Comparison of ENCODE assay signal across 11 cellular contexts in the genomic region with DNA sequence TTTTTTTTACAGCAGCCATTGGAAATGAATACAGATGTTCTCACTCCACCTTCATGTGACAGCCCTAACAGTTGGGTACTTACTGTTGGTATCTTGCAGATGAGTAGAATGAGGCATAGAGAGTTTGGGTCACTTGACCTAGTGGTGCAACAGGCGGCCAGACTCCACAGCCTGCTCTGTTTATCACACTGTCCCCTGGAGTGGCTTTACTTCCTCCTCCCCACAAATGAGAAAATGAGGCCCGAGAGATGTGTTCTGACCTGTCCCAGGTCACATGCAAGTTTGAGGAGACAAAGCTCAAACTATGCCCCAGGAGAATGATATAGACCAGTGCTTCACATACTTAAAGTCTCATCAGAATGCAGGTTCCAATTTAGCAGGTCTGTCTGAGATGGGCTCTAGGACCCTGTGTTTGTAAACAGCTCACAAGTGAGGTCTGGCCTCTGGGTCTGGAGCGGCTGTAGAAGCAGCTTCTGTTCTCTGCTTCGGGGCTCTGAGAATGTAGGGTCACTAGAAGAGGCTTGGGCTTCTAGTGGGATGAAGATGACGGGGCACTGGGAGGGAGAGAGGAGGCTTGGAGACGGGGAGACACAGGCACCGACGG. TPM values are rescaled to one million over a fixed set of nuclear protein-coding genes. Genes with fewer than 3 reads are reported as not detected.
DNase-seq lines count a peak whose midpoint lies in the region; ATAC-seq, FAIRE-seq and TF ChIP-seq lines count a peak whose summit lies in the region.
"Had no signal": no experiment of that assay in that cellular context is flagged by ENCODE, and none has a peak within 500 bp of the region (broad histone marks: within the 10 kb centered on the region; RNA-seq: fewer than 3 reads in every experiment).

No MANE protein-coding gene starts in this region.

- ATAC-seq in GM18867 (IDR thresholded peaks at IDR 0.05; ENCODE audit: unreplicated experiment), result no peak
- no peak for ATAC-seq in HG02852 (IDR thresholded peaks at IDR 0.05; ENCODE audit: unreplicated experiment)

- no peak overlapping the region for H3K4me3 ChIP-seq in SU-DHL-6 (ENCODE audit: insufficient read depth, low read length, poor library complexity, severe bottlenecking)
- no peak overlapping the region for H3K4me3 ChIP-seq in left ventricle myocardium inferior
- no peak overlapping the region for H3K4me3 ChIP-seq in rectal smooth muscle tissue (ENCODE audit: low read length)

- peaks cover 11% of the 10 kb centered on the region for H3F3A ChIP-seq in SU-DHL-6 (ENCODE audit: insufficient read depth)

- DNase-seq in GM18507 (ENCODE audit: extremely low spot score, insufficient read length, low read depth), result no peak
- DNase-seq in left ventricle myocardium inferior, result no peak
- no peak for DNase-seq in central memory CD4-positive, alpha-beta T cell
- no peak for DNase-seq in DMS79 (lab: John Stamatoyannopoulos, UW)
- DNase-seq: activated effector memory CD4-positive, alpha-beta T cell treated with anti-CD3 and anti-CD28 coated beads, Interleukin-2, amount 50 U/mL, for 16 hours; CD8-positive, alpha-beta memory T cell; kidney had no signal

- no peaks in the 10 kb centered on the region for H3K9me2 ChIP-seq in SU-DHL-6 (replicated peaks; ENCODE audit: insufficient read depth, low read length)

- H3K9ac ChIP-seq in SU-DHL-6 (ENCODE audit: low read length) (peak overlapping the region; percentile 50; the same call in 1 of the 2 replicates), rectal smooth muscle tissue (ENCODE audit: low read length) (no peak overlapping the region)

- no peaks in the 10 kb centered on the region for H3K9me3 ChIP-seq in SU-DHL-6 (ENCODE audit: insufficient read depth, low read length)
- H3K9me3 ChIP-seq in left ventricle myocardium inferior (replicated peaks), result no peaks in the 10 kb centered on the region

- FAIRE-seq in GM18507 (lab: Jason Lieb, UNC), result peak; percentile 58
- FAIRE-seq: kidney had no signal

- intact Hi-C loops in left ventricle myocardium inferior (cut with micrococcal nuclease), result loop anchor here (10.0 kb wide), 2 partner anchors 66 to 166 kb away; no protein-coding TSS in a partner anchor

- H3K27ac ChIP-seq in SU-DHL-6 (ENCODE audit: low read depth, low read length) (peak overlapping the region; percentile 83), left ventricle myocardium inferior (replicated peaks) (peak overlapping the region; percentile 83), rectal smooth muscle tissue (ENCODE audit: low read depth, low read length) (peak overlapping the region; percentile 14)

- H3K27me3 ChIP-seq in SU-DHL-6 (ENCODE audit: low read length) (no peaks in the 10 kb centered on the region), left ventricle myocardium inferior (ENCODE audit: low read depth) (no peaks in the 10 kb centered on the region), rectal smooth muscle tissue (ENCODE audit: control insufficient read depth, insufficient read depth, low read length) (peaks cover 2% of the 10 kb centered on the region)

- H3K4me1 ChIP-seq in left ventricle myocardium inferior (peaks cover 75% of the 10 kb centered on the region), rectal smooth muscle tissue (ENCODE audit: control insufficient read depth, insufficient read depth, low read length) (peaks cover 9% of the 10 kb centered on the region)

- peak overlapping the region; percentile 51 for H3K4me2 ChIP-seq in SU-DHL-6 (ENCODE audit: low read depth, low read length, poor library complexity, severe bottlenecking)

- peak overlapping the region; percentile 21 for H2AFZ ChIP-seq in SU-DHL-6 (ENCODE audit: low read depth, low read length, severe bottlenecking)

- no peaks in the 10 kb centered on the region for H4K20me1 ChIP-seq in SU-DHL-6 (ENCODE audit: low read depth, low read length)

- TF ChIP-seq CTCF in SU-DHL-6 (IDR thresholded peaks at IDR 0.05; ENCODE audit: insufficient read depth, low read length, poor library complexity, severe bottlenecking) (no peak), left ventricle myocardium inferior (IDR thresholded peaks at IDR 0.05; ENCODE audit: borderline replicate concordance) (no peak)

- no peaks in the 10 kb centered on the region for H3K79me2 ChIP-seq in SU-DHL-6 (ENCODE audit: insufficient read depth, low read length)

- no peaks in the 10 kb centered on the region for H3K36me3 ChIP-seq in SU-DHL-6 (ENCODE audit: low read length)
- H3K36me3 ChIP-seq in left ventricle myocardium inferior, result no peaks in the 10 kb centered on the region
- H3K36me3 ChIP-seq in rectal smooth muscle tissue (ENCODE audit: control insufficient read depth, insufficient read depth, low read length), result no peaks in the 10 kb centered on the region

RNA-seq across cellular contexts. Expression of a gene that starts 37.4 kb away (rescaled TPM):
- total RNA-seq in left ventricle myocardium inferior, result 14.8 TPM

Comparison
In these comparisons a context has a peak if more than half of its experiments do, and no peak if none do; other contexts are left out.
1. H3K27ac ChIP-seq: peak in every context shown above with its lines; median percentile 83 in SU-DHL-6; 83 in left ventricle myocardium inferior; 14 in rectal smooth muscle tissue.